In the genomic region with DNA sequence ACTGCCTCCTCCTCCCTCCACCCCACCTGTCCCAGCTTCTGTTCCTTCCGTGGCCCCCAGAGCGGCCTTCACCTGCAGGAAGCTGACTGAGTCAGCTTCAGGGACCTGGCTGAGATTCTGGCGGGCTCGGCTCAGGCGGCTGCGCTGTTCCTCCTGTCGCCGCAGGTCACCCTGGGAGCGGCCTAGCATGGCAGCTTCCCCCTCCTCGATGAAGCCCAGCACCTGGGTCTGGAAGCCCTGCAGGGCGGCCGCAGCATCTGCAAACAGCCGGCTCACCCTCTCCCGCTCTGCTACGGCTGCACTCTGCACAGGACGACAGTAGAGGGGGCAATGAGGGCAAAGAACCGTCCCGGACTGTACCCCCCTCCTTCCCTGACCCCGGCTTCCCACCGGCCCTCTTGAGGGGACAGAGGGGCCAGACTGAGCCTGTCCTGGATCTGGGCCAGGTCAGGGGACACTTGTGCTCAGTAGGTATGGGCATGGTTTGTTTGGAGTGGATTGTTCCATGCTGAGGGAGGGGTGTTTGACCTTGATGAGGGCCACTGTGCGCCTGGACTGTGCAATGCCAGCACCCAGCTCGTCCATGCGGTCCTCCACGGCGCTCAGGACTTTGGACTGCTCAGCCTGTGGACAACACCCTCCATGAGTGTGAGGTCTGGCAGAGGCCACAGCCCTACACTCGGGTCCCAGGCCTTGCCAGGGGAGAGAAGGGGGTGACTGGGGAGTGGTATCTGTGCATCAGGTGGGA, we compare ENCODE assay signal across 6 cellular contexts. TPM values are rescaled to one million over a fixed set of nuclear protein-coding genes. Genes with fewer than 3 reads are reported as not detected.
DNase-seq lines count a peak whose midpoint lies in the region; TF ChIP-seq lines count a peak whose summit lies in the region.

No MANE protein-coding gene starts in this region.

- intact Hi-C loops in sigmoid colon (cut with DNase I): loop anchor here (5.0 kb wide), 1 partner anchor 94 kb away; a partner anchor contains a TSS

- peak in 1 of 2 donors; percentile 24 for TF ChIP-seq POLR2A in sigmoid colon (IDR thresholded peaks at IDR 0.05)

- DNase-seq in T-helper 1 cell (peak; percentile 52 to 84 (median 60)), dermis blood vessel endothelial cell (peak; percentile 59), sigmoid colon (peak; percentile 77), ecto neural progenitor cell (ENCODE audit: low spot score) (no peak), LoVo (ENCODE audit: low spot score) (no peak)

- no peaks in the 10 kb centered on the region for H3K9me3 ChIP-seq in sigmoid colon

- H3K36me3 ChIP-seq in sigmoid colon: peaks cover 0 to 19% (median 12%) of the 10 kb centered on the region in 4 donors

- H3K4me1 ChIP-seq in sigmoid colon: peaks cover 5 to 59% (median 56%) of the 10 kb centered on the region in 4 donors

- TF ChIP-seq CTCF in GM12875 (IDR thresholded peaks at IDR 0.05; ENCODE audit: borderline replicate concordance, insufficient read depth, low read depth, low read length) (peak; percentile 49), sigmoid colon (IDR thresholded peaks at IDR 0.05) (peak in 1 of 4 experiments; percentile 29)

- H3K27ac ChIP-seq in sigmoid colon: peak overlapping the region; percentile 95 to 98 (median 97)

- peak in 1 of 4 donors; percentile 22 for TF ChIP-seq EP300 in sigmoid colon (IDR thresholded peaks at IDR 0.05)

- 4 to 16% methylated on average over 26 of the region's 26 CpGs for WGBS in sigmoid colon, 2 donors

- H3K4me3 ChIP-seq in GM12875 (ENCODE audit: low read depth, low read length) (peak overlapping the region; percentile 61), sigmoid colon (peak overlapping the region; percentile 62 to 92 (median 80))

- no peaks in the 10 kb centered on the region for H3K27me3 ChIP-seq in sigmoid colon

RNA-seq across cellular contexts. Expression of a gene that starts 2.0 kb away (rescaled TPM):
- 89.1 and 109 TPM in 2 replicates for total RNA-seq in dermis blood vessel endothelial cell
- 10 to 100 TPM; 27.8 to 40.9 (median 37.2) TPM for total RNA-seq in sigmoid colon
- 10 to 100 TPM; 28.7 to 41.0 (median 39.0) TPM for polyA plus RNA-seq in sigmoid colon

RNA-seq across cellular contexts. Expression of a gene that starts 20.4 kb away (rescaled TPM):
- total RNA-seq in dermis blood vessel endothelial cell: 42.4 and 43.1 TPM in 2 replicates
- total RNA-seq in sigmoid colon: 10 to 100 TPM; 22.4 to 27.5 (median 25.1) TPM
- 10 to 100 TPM in 2 of 3 donors, 1 to 10 TPM in 1; 7.2 to 19.1 (median 10.2) TPM for polyA plus RNA-seq in sigmoid colon

RNA-seq across cellular contexts. Expression of a gene that starts 21.2 kb away (rescaled TPM):
- total RNA-seq in dermis blood vessel endothelial cell: 19.2 and 54.3 TPM in 2 replicates
- 10 to 100 TPM; 44.2 to 73.1 (median 56.9) TPM for total RNA-seq in sigmoid colon
- polyA plus RNA-seq in sigmoid colon: 100 to 1,000 TPM in 1 of 3 donors, 10 to 100 TPM in 2; 87.1 to 110 (median 91.3) TPM

RNA-seq across cellular contexts. Expression of a gene that starts 28.3 kb away (rescaled TPM):
- total RNA-seq in dermis blood vessel endothelial cell: 24.0 and 49.3 TPM in 2 replicates
- total RNA-seq in sigmoid colon: 10 to 100 TPM; 32.8 to 50.6 (median 41.8) TPM
- 10 to 100 TPM; 55.9 to 71.5 (median 57.1) TPM for polyA plus RNA-seq in sigmoid colon

RNA-seq across cellular contexts. Expression of a gene that starts 32.2 kb away (rescaled TPM):
- total RNA-seq in dermis blood vessel endothelial cell: 3.2 and 3.4 TPM in 2 replicates
- 10 to 100 TPM in 2 of 4 donors, 1 to 10 TPM in 2; 4.3 to 11.4 (median 9.6) TPM for total RNA-seq in sigmoid colon
- polyA plus RNA-seq in sigmoid colon: 10 to 100 TPM in 2 of 3 donors, 1 to 10 TPM in 1; 6.0 to 61.9 (median 17.1) TPM

Comparison
In these comparisons a context has a peak if more than half of its experiments do, and no peak if none do; other contexts are left out.
1. DNase-seq: peak in T-helper 1 cell (5 of 5), dermis blood vessel endothelial cell (single experiment) and sigmoid colon (single experiment); none in ecto neural progenitor cell (single experiment) and LoVo (single experiment).